In genomic region chr10:28304032-28304571, GRCh38 we compare ENCODE assay signal across 14 cellular contexts. TPM values are rescaled to one million over a fixed set of nuclear protein-coding genes. Genes with fewer than 3 reads are reported as not detected.
DNase-seq lines count a peak whose midpoint lies in the region; ATAC-seq, FAIRE-seq and TF ChIP-seq lines count a peak whose summit lies in the region.
"Had no signal": no experiment of that assay in that cellular context is flagged by ENCODE, and none has a peak within 500 bp of the region (broad histone marks: within the 10 kb centered on the region; RNA-seq: fewer than 3 reads in every experiment).

No MANE protein-coding gene starts in this region.

- no peak overlapping the region for H3K9ac ChIP-seq in mesendoderm (ENCODE audit: low read length)

- H3K27me3 ChIP-seq in CD8-positive, alpha-beta memory T cell (ENCODE audit: insufficient read depth, low read length, poor library complexity, severe bottlenecking): no peaks in the 10 kb centered on the region
- no peaks in the 10 kb centered on the region for H3K27me3 ChIP-seq in mesendoderm (ENCODE audit: insufficient read depth, low read length, poor library complexity)

- no peak overlapping the region for H2BK5ac ChIP-seq in mesendoderm (ENCODE audit: low read length)

- intact Hi-C loops in activated B cell treated with CpG ODN at 0.5 μM for 24 hours (cut with micrococcal nuclease): loop anchor here (5.0 kb wide), 3 partner anchors 303 to 1147 kb away; partner anchors contain the start of gene MASTL

- H3K27ac Mint-ChIP-seq in CD8-positive, alpha-beta memory T cell: peak overlapping the region; percentile 12 to 95 (median 72)
- H3K27ac Mint-ChIP-seq in activated B cell treated with CpG ODN at 0.5 μM for 24 hours: no peak overlapping the region

- peaks cover 0 to 2% of the 10 kb centered on the region in 2 donors for H3K27me3 Mint-ChIP-seq in CD8-positive, alpha-beta memory T cell
- peaks cover 42% of the 10 kb centered on the region for H3K27me3 Mint-ChIP-seq in activated B cell treated with CpG ODN at 0.5 μM for 24 hours

- no peaks in the 10 kb centered on the region for H3K79me1 ChIP-seq in mesendoderm (ENCODE audit: low read length)

- no peak overlapping the region for H3K23ac ChIP-seq in mesendoderm (ENCODE audit: low read length)

- DNase-seq in A549 (ENCODE audit: low read depth in 1 of 2, low spot score in 1 of 2) (no peak), activated B cell treated with CpG ODN at 0.5 μM for 24 hours (no peak), mesendoderm (peak; percentile 60), NCI-H524 (lab: John Stamatoyannopoulos, UW) (no peak), DMS 273 treated with DMSO at 0.1 percent for 48 hours (lab: John Stamatoyannopoulos, UW) (no peak)
- no peak for DNase-seq in CD8-positive, alpha-beta memory T cell
- DNase-seq: COR-L47, GM23248, heart right ventricle, mesenchymal stem cell, NCI-H345 had no signal

- TF ChIP-seq POLR2A in A549 (IDR thresholded peaks at IDR 0.05; ENCODE audit: low read length): no peak

- H3K4me2 ChIP-seq in A549 (peak overlapping the region; percentile 87; the same call in 1 of the 3 replicates), mesendoderm (ENCODE audit: low read length) (no peak overlapping the region)

- H4K8ac ChIP-seq in mesendoderm (ENCODE audit: low read depth, low read length): no peak overlapping the region

- H3K4me1 ChIP-seq in A549 (no peaks in the 10 kb centered on the region), mesendoderm (ENCODE audit: control insufficient read depth, low read depth, low read length) (peaks cover 2% of the 10 kb centered on the region)
- H3K4me1 ChIP-seq in CD8-positive, alpha-beta memory T cell (ENCODE audit: insufficient read depth, low read length): peaks cover 34% of the 10 kb centered on the region

- no peaks in the 10 kb centered on the region for H3K36me3 ChIP-seq in CD8-positive, alpha-beta memory T cell (ENCODE audit: insufficient read depth, low read length)
- H3K36me3 ChIP-seq in mesendoderm (ENCODE audit: control insufficient read depth, insufficient read depth, low read length): no peaks in the 10 kb centered on the region
- H3K36me3 ChIP-seq: heart right ventricle had no signal

- CTCF ChIA-PET in A549 (lab: Yijun Ruan, JAX): interaction anchor here (1.1 to 3.9 kb wide), 3 partner anchors 50 to 77 kb away, joined by 4 to 18 read pairs (median 5); no protein-coding TSS in a partner anchor
- CTCF ChIA-PET in CD8-positive, alpha-beta memory T cell (lab: Charles Lee): interaction anchor here (1.1 to 6.8 kb wide), 6 partner anchors 24 to 125 kb away, joined by 3 to 145 read pairs (median 20); no protein-coding TSS in a partner anchor
- CTCF ChIA-PET in activated B cell treated with CpG ODN at 0.5 μM for 24 hours (lab: Charles Lee): interaction anchor here (1.5 to 4.5 kb wide), 4 partner anchors 26 to 77 kb away, joined by 3 to 87 read pairs (median 13); no protein-coding TSS in a partner anchor

- POLR2A ChIA-PET in A549 (lab: Yijun Ruan, JAX): interaction anchor here (0.6 kb wide), 1 partner anchor 1254 kb away, joined by 5 read pairs; no protein-coding TSS in a partner anchor
- POLR2A ChIA-PET in CD8-positive, alpha-beta memory T cell (lab: Charles Lee): interaction anchor here (0.6 to 3.9 kb wide), 3 partner anchors 17 to 61 kb away, joined by 3 to 99 read pairs (median 3); no protein-coding TSS in a partner anchor
- POLR2A ChIA-PET in activated B cell treated with CpG ODN at 0.5 μM for 24 hours (lab: Charles Lee): interaction anchor here (0.6 to 2.9 kb wide), 3 partner anchors 8 to 76 kb away, joined by 3 to 38 read pairs (median 8); no protein-coding TSS in a partner anchor

- H3K27ac ChIP-seq in A549 (no peak overlapping the region), mesendoderm (ENCODE audit: low read depth, low read length) (no peak overlapping the region)
- H3K27ac ChIP-seq in CD8-positive, alpha-beta memory T cell (ENCODE audit: low read depth, low read length): no peak overlapping the region
- H3K27ac ChIP-seq: GM23248 had no signal

- 78% methylated on average over 3 of the region's 3 CpGs for WGBS in A549 (ENCODE audit: missing lambda C conversion rate)
- no CpG with 5 or more reads among the region's 3 CpGs for WGBS in mesendoderm (ENCODE audit: extremely low coverage, insufficient coverage, low lambda C conversion rate)

- no peaks in the 10 kb centered on the region for H3K9me3 ChIP-seq in A549
- no peaks in the 10 kb centered on the region for H3K9me3 ChIP-seq in CD8-positive, alpha-beta memory T cell (ENCODE audit: low read length)
- H3K9me3 ChIP-seq: heart right ventricle had no signal

- H4K5ac ChIP-seq in mesendoderm (ENCODE audit: low read length): no peak overlapping the region

- no peaks in the 10 kb centered on the region for H3K9me3 Mint-ChIP-seq in CD8-positive, alpha-beta memory T cell
- H3K9me3 Mint-ChIP-seq in activated B cell treated with CpG ODN at 0.5 μM for 24 hours: no peaks in the 10 kb centered on the region

- H2BK120ac ChIP-seq in mesendoderm (ENCODE audit: low read depth, low read length): no peak overlapping the region

- H3K18ac ChIP-seq in mesendoderm (ENCODE audit: low read length): no peak overlapping the region

- TF ChIP-seq RAD21 in A549 (conservative IDR thresholded peaks at IDR 0.05 in 1 of 2, IDR thresholded peaks at IDR 0.05 in 1 of 2): no peak

- TF ChIP-seq CTCF in A549 (IDR thresholded peaks at IDR 0.05) (no peak), activated B cell treated with CpG ODN at 0.5 μM for 24 hours (IDR thresholded peaks at IDR 0.05) (no peak)

- no peak for ATAC-seq in A549
- no peak for ATAC-seq in activated B cell treated with CpG ODN at 0.5 μM for 24 hours (ENCODE audit: low read depth)
- ATAC-seq in HG03442 (IDR thresholded peaks at IDR 0.05; ENCODE audit: unreplicated experiment): no peak
- ATAC-seq in GM18502 (IDR thresholded peaks at IDR 0.05; ENCODE audit: poor library complexity, unreplicated experiment): no peak
- ATAC-seq: heart right ventricle had no signal

- peaks cover 41 to 74% (median 49%) of the 10 kb centered on the region in 3 donors for H3K4me1 Mint-ChIP-seq in CD8-positive, alpha-beta memory T cell
- H3K4me1 Mint-ChIP-seq in activated B cell treated with CpG ODN at 0.5 μM for 24 hours: peaks cover 26% of the 10 kb centered on the region

- no peaks in the 10 kb centered on the region for H3K79me2 ChIP-seq in mesendoderm (ENCODE audit: control insufficient read depth, insufficient read depth, low read length)

- no peak overlapping the region for H3K56ac ChIP-seq in mesendoderm (ENCODE audit: low read length)

- FAIRE-seq in A549 (lab: Jason Lieb, UNC): no peak
- FAIRE-seq: urothelium cell line had no signal

- peaks cover 0 to 2% (median 2%) of the 10 kb centered on the region in 3 donors for H3K36me3 Mint-ChIP-seq in CD8-positive, alpha-beta memory T cell
- H3K36me3 Mint-ChIP-seq in activated B cell treated with CpG ODN at 0.5 μM for 24 hours (ENCODE audit: low read depth): peaks cover 3% of the 10 kb centered on the region

- TF ChIP-seq EP300 in A549 (IDR thresholded peaks at IDR 0.05): no peak

- H3K4me3 ChIP-seq in A549: no peak overlapping the region
- H3K4me3 ChIP-seq in CD8-positive, alpha-beta memory T cell (ENCODE audit: low read length): no peak overlapping the region
- no peak overlapping the region for H3K4me3 ChIP-seq in mesendoderm (ENCODE audit: low read length)

- H3K4me3 Mint-ChIP-seq in CD8-positive, alpha-beta memory T cell: peak overlapping the region; percentile 12 to 97 (median 94)
- peak overlapping the region; percentile 91 for H3K4me3 Mint-ChIP-seq in activated B cell treated with CpG ODN at 0.5 μM for 24 hours

- H2AK5ac ChIP-seq in mesendoderm (ENCODE audit: low read length): no peak overlapping the region

- no peak overlapping the region for H3K4ac ChIP-seq in mesendoderm (ENCODE audit: low read depth, low read length)

- H2BK15ac ChIP-seq in mesendoderm (replicated peaks; ENCODE audit: low read depth): no peak overlapping the region

TF ChIP-seq in A549, 52 proteins besides CTCF, POLR2A, EP300 and RAD21 (continues in another document):
- TF ChIP-seq HOXB5 (CRISPR knock-in tag; IDR thresholded peaks at IDR 0.05) (no peak), KDM5A (IDR thresholded peaks at IDR 0.05) (no peak), MYC (IDR thresholded peaks at IDR 0.05; ENCODE audit: borderline replicate concordance, low read length) (no peak), RCOR1 (IDR thresholded peaks at IDR 0.05; ENCODE audit: low read depth, low read length) (no peak), NFE2L2 (conservative IDR thresholded peaks at IDR 0.05; ENCODE audit: low read length) (no peak), SREBF2 (IDR thresholded peaks at IDR 0.05) (no peak), NPAS2 (CRISPR knock-in tag; IDR thresholded peaks at IDR 0.05; ENCODE audit: borderline replicate concordance) (no peak), MAZ (IDR thresholded peaks at IDR 0.05; ENCODE audit: borderline replicate concordance, low read depth, low read length) (no peak), HOXB13 (CRISPR knock-in tag; IDR thresholded peaks at IDR 0.05; ENCODE audit: low read depth) (no peak), GATA3 (IDR thresholded peaks at IDR 0.05; ENCODE audit: borderline replicate concordance) (no peak), RNF2 (IDR thresholded peaks at IDR 0.05; ENCODE audit: borderline replicate concordance, low read depth) (no peak), BHLHE40 (IDR thresholded peaks at IDR 0.05; ENCODE audit: low read depth, low read length) (no peak), ELK1 (IDR thresholded peaks at IDR 0.05; ENCODE audit: low read depth, low read length) (no peak), RARB (CRISPR knock-in tag; IDR thresholded peaks at IDR 0.05) (no peak), ZSCAN20 (CRISPR knock-in tag; IDR thresholded peaks at IDR 0.05) (no peak), CEBPB (IDR thresholded peaks at IDR 0.05) (no peak)

RNA-seq across cellular contexts. Expression of gene MPP7, which starts 1.2 kb away (rescaled TPM):
- polyA plus RNA-seq in A549 (2011; rRNA removed) (0.21 and 0.23 TPM in 2 replicates), A549 (2017; fragmentation: RNase III; extraction: RNeasy Plus Mini Kit Qiagen cat#74134 plus additional on column Dnase treatment) (0.05 to 0.09 TPM (median 0.06 TPM) in 3 replicates)
- 0.07 and 0.08 TPM in 2 replicates for polyA plus RNA-seq in A549 (2012; cell fraction: cytosol; rRNA removed)
- not detected in 2 replicates for polyA plus RNA-seq in A549 (2012; cell fraction: nucleus; rRNA removed)
- 0.24 and 0.70 TPM in 2 replicates for polyA minus RNA-seq in A549 (2011; rRNA and poly(A)+ RNA removed)
- 1 to 10 TPM; 6.6 to 7.9 TPM for total RNA-seq in CD8-positive, alpha-beta memory T cell
- polyA plus RNA-seq in CD8-positive, alpha-beta memory T cell: 22.2 TPM
- total RNA-seq in activated B cell treated with CpG ODN at 0.5 μM for 24 hours: 6.2 and 8.3 TPM in 2 replicates
- 3.9 TPM for polyA plus RNA-seq in mesendoderm (2013, experiment 1 of 2)
- 3.9 TPM for polyA plus RNA-seq in mesendoderm (2013, experiment 2 of 2)
